1 cellular context compared by ENCODE assay signal in the genomic region with DNA sequence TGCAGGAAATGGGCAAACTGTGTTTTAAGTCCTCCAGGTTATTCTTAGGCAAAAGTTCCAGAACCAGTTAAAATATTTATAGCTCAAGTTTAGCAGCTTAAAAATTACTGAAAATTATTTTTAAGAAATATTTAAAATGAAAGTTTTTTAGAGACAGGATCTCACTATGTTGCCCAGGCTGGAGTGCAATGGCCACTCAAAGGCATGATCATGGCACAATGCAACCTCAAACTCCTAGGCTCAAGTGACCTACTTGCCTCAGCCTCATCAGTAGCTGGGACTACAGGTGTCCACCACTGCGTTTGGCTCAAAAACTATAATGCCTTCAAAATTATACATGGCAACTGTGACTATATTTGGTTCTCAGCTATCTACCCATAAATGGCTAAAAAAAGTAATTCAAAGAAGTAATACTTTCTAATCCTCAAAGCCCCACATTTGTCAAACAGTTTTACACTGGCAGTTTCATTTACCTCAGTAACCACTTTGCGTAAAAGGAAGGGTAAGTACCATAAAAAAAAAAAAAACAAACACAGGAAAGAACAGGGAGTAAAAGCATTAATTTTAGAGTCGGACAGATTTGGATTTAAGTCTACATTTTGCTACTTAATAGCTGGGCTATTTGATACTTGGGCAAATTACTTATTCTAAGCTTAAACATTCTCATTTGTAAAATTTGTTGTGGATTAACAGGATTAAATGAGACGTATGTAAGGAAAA.
TF ChIP-seq lines count a peak whose summit lies in the region.

No MANE protein-coding gene starts in this region.

TF ChIP-seq in HEK293, 187 proteins besides CTCF, POLR2A, EP300 and RAD21:
- no peak for TF ChIP-seq MYNN (tag by site-specific recombination; IDR thresholded peaks at IDR 0.05; ENCODE audit: borderline replicate concordance)
- TF ChIP-seq ZBTB8A (tag by site-specific recombination; IDR thresholded peaks at IDR 0.05): no peak
- no peak for TF ChIP-seq ZNF768 (tag by site-specific recombination; IDR thresholded peaks at IDR 0.05)
- TF ChIP-seq ZNF416 (tag by site-specific recombination; IDR thresholded peaks at IDR 0.05): no peak
- TF ChIP-seq KLF10 (tag by site-specific recombination; IDR thresholded peaks at IDR 0.05): no peak
- TF ChIP-seq, protein P1, sequence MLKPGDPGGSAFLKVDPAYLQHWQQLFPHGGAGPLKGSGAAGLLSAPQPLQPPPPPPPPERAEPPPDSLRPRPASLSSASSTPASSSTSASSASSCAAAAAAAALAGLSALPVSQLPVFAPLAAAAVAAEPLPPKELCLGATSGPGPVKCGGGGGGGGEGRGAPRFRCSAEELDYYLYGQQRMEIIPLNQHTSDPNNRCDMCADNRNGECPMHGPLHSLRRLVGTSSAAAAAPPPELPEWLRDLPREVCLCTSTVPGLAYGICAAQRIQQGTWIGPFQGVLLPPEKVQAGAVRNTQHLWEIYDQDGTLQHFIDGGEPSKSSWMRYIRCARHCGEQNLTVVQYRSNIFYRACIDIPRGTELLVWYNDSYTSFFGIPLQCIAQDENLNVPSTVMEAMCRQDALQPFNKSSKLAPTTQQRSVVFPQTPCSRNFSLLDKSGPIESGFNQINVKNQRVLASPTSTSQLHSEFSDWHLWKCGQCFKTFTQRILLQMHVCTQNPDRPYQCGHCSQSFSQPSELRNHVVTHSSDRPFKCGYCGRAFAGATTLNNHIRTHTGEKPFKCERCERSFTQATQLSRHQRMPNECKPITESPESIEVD (tag by site-specific recombination; IDR thresholded peaks at IDR 0.05): peak; percentile 76
- no peak for TF ChIP-seq SETDB1 (IDR thresholded peaks at IDR 0.05; ENCODE audit: insufficient read length, low read length)
- no peak for TF ChIP-seq ZNF214 (tag by site-specific recombination; IDR thresholded peaks at IDR 0.05; ENCODE audit: borderline replicate concordance)
- TF ChIP-seq ZSCAN30 (tag by site-specific recombination; IDR thresholded peaks at IDR 0.05): no peak
- no peak for TF ChIP-seq INSM2 (tag by site-specific recombination; IDR thresholded peaks at IDR 0.05)
- TF ChIP-seq ZNF311 (tag by site-specific recombination; IDR thresholded peaks at IDR 0.05; ENCODE audit: borderline replicate concordance): no peak
- TF ChIP-seq ZNF654 (tag by site-specific recombination; IDR thresholded peaks at IDR 0.05; ENCODE audit: low read depth): no peak
- TF ChIP-seq WT1 (tag by site-specific recombination; IDR thresholded peaks at IDR 0.05): no peak
- TF ChIP-seq ZBTB20 (tag by site-specific recombination; IDR thresholded peaks at IDR 0.05): no peak
- TF ChIP-seq ZNF76 (tag by site-specific recombination; IDR thresholded peaks at IDR 0.05; ENCODE audit: borderline replicate concordance, low read depth): no peak
- TF ChIP-seq PRDM4 (tag by site-specific recombination; IDR thresholded peaks at IDR 0.05): peak; percentile 58; the same call in 1 of the 2 replicates
- peak; percentile 54; the same call in 1 of the 2 replicates for TF ChIP-seq ZXDB (tag by site-specific recombination; IDR thresholded peaks at IDR 0.05)
- TF ChIP-seq ZBTB21 (tag by site-specific recombination; IDR thresholded peaks at IDR 0.05): no peak
- peak; percentile 49; the same call in 1 of the 2 replicates for TF ChIP-seq ZNF121 (tag by site-specific recombination; IDR thresholded peaks at IDR 0.05)
- TF ChIP-seq ZNF610 (tag by site-specific recombination; IDR thresholded peaks at IDR 0.05; ENCODE audit: borderline replicate concordance): no peak
- TF ChIP-seq, protein P2, sequence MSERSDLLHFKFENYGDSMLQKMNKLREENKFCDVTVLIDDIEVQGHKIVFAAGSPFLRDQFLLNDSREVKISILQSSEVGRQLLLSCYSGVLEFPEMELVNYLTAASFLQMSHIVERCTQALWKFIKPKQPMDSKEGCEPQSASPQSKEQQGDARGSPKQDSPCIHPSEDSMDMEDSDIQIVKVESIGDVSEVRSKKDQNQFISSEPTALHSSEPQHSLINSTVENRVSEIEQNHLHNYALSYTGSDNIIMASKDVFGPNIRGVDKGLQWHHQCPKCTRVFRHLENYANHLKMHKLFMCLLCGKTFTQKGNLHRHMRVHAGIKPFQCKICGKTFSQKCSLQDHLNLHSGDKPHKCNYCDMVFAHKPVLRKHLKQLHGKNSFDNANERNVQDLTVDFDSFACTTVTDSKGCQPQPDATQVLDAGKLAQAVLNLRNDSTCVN (tag by site-specific recombination; optimal IDR thresholded peaks at IDR 0.05): no peak
- no peak for TF ChIP-seq ZNF473 (tag by site-specific recombination; IDR thresholded peaks at IDR 0.05)
- peak; percentile 48 for TF ChIP-seq FEZF1 (tag by site-specific recombination; IDR thresholded peaks at IDR 0.05)
- TF ChIP-seq ZNF112 (tag by site-specific recombination; IDR thresholded peaks at IDR 0.05): no peak
- TF ChIP-seq REPIN1 (tag by site-specific recombination; IDR thresholded peaks at IDR 0.05; ENCODE audit: low read depth): no peak
- no peak for TF ChIP-seq ZNF518A (tag by site-specific recombination; conservative IDR thresholded peaks at IDR 0.05; ENCODE audit: low read depth)
- TF ChIP-seq HOXA7 (CRISPR knock-in tag; IDR thresholded peaks at IDR 0.05; ENCODE audit: borderline replicate concordance): no peak
- TF ChIP-seq ZNF449 (tag by site-specific recombination; IDR thresholded peaks at IDR 0.05): no peak
- TF ChIP-seq OVOL3 (tag by site-specific recombination; IDR thresholded peaks at IDR 0.05): no peak
- no peak for TF ChIP-seq ZNF530 (tag by site-specific recombination; IDR thresholded peaks at IDR 0.05; ENCODE audit: low read depth)
- no peak for TF ChIP-seq BCL11B (tag by site-specific recombination; IDR thresholded peaks at IDR 0.05; ENCODE audit: low read depth)
- no peak for TF ChIP-seq ZNF350 (tag by site-specific recombination; IDR thresholded peaks at IDR 0.05)
- no peak for TF ChIP-seq ZNF791 (tag by site-specific recombination; IDR thresholded peaks at IDR 0.05)
- no peak for TF ChIP-seq ZNF585B (tag by site-specific recombination; IDR thresholded peaks at IDR 0.05)
- no peak for TF ChIP-seq ZNF626 (tag by site-specific recombination; IDR thresholded peaks at IDR 0.05)
- TF ChIP-seq SCRT1 (tag by site-specific recombination; IDR thresholded peaks at IDR 0.05; ENCODE audit: borderline replicate concordance): no peak
TF ChIP-seq in HEK293: peak in this region for 5.
